10 cellular contexts compared by ENCODE assay signal in genomic region chr20:2545594-2545993, GRCh38. TPM values are rescaled to one million over a fixed set of nuclear protein-coding genes. Genes with fewer than 3 reads are reported as not detected.
"Had no signal": no experiment of that assay in that cellular context is flagged by ENCODE, and none has a peak within 500 bp of the region (broad histone marks: within the 10 kb centered on the region; RNA-seq: fewer than 3 reads in every experiment).

No MANE protein-coding gene starts in this region.

- H3K9me3 Mint-ChIP-seq: IgD-negative memory B cell had no signal

- H3K9ac ChIP-seq: GM23248 had no signal

- H3K27ac Mint-ChIP-seq: IgD-negative memory B cell had no signal

- DNase-seq: GM23248, GOT3, H7, KG1 had no signal

- H3K4me3 ChIP-seq: GM23248, HAP-1 had no signal

- H3K36me3 ChIP-seq: HAP-1 had no signal

- H3K36me3 Mint-ChIP-seq: IgD-negative memory B cell had no signal

- H3K27ac ChIP-seq: GM23248 had no signal

- H3K4me1 ChIP-seq: HAP-1 had no signal

- ATAC-seq: HCT116 had no signal

- FAIRE-seq: HTR-8/SVneo had no signal

- H3K9me3 ChIP-seq: HAP-1 had no signal

- H2AFZ ChIP-seq: GM23248 had no signal

- H3K4me3 Mint-ChIP-seq: IgD-negative memory B cell had no signal

RNA-seq across cellular contexts. Expression of gene TMC2, which starts 9.2 kb away (rescaled TPM):
- total RNA-seq: GM23248, H4, H7, HT-29 had no signal
- polyA plus RNA-seq: GM23248, IgD-negative memory B cell had no signal
